18 cellular contexts compared by ENCODE assay signal in genomic region chr6:89058627-89059026, GRCh38. TPM values are rescaled to one million over a fixed set of nuclear protein-coding genes. Genes with fewer than 3 reads are reported as not detected.
DNase-seq lines count a peak whose midpoint lies in the region; ATAC-seq and TF ChIP-seq lines count a peak whose summit lies in the region.
"Had no signal": no experiment of that assay in that cellular context is flagged by ENCODE, and none has a peak within 500 bp of the region (broad histone marks: within the 10 kb centered on the region; RNA-seq: fewer than 3 reads in every experiment).

No MANE protein-coding gene starts in this region.

- no peaks in the 10 kb centered on the region for H3K79me1 ChIP-seq in IMR-90 (ENCODE audit: low read depth in 1 of 2, low read length in 2 of 2)

- CTCF ChIA-PET in IMR-90 (lab: Yijun Ruan, JAX), result no interaction called here
- CTCF ChIA-PET in PC-9 (lab: Charles Lee), result no interaction called here

- H4K5ac ChIP-seq in IMR-90 (ENCODE audit: low read depth, low read length), result no peak overlapping the region

- no peaks in the 10 kb centered on the region for H3K36me3 ChIP-seq in IMR-90 (ENCODE audit: control insufficient read depth, insufficient read depth, low read length)
- no peaks in the 10 kb centered on the region for H3K36me3 ChIP-seq in hepatocyte (replicated peaks; ENCODE audit: insufficient read depth, low read depth)
- H3K36me3 ChIP-seq in osteoblast (ENCODE audit: insufficient read depth, low read length), result no peaks in the 10 kb centered on the region
- no peaks in the 10 kb centered on the region for H3K36me3 ChIP-seq in PC-9 (ENCODE audit: low read depth)

- no TSS peak for BruUV-seq in IMR-90 (replicated peaks; lab: Mats Ljungman, UMichigan)
- BruUV-seq in PC-9 (replicated peaks; lab: Mats Ljungman, UMichigan), result no TSS peak

- no peak overlapping the region for H4K91ac ChIP-seq in IMR-90 (ENCODE audit: insufficient read depth, low read depth, low read length)

- POLR2A ChIA-PET in IMR-90 (lab: Charles Lee; ENCODE audit: unreplicated experiment), result interaction anchor here (0.5 to 1.0 kb wide), 2 partner anchors 22 to 23 kb away, joined by 3 to 20 read pairs; partner anchors contain the start of gene PNRC1
- POLR2A ChIA-PET in PC-9 (lab: Charles Lee; ENCODE audit: unreplicated experiment), result no interaction called here

- H3K9me2 ChIP-seq in hepatocyte (replicated peaks; ENCODE audit: insufficient read depth) (no peaks in the 10 kb centered on the region), PC-9 (ENCODE audit: insufficient read depth) (no peaks in the 10 kb centered on the region)

- H3F3A ChIP-seq in PC-9 (ENCODE audit: insufficient read depth, low read depth), result no peaks in the 10 kb centered on the region

- H2BK120ac ChIP-seq in IMR-90 (ENCODE audit: low read depth, low read length), result no peak overlapping the region

- no peak overlapping the region for H3K4me2 ChIP-seq in IMR-90 (ENCODE audit: low read depth, low read length)
- H3K4me2 ChIP-seq in hepatocyte, result no peak overlapping the region
- H3K4me2 ChIP-seq in osteoblast (ENCODE audit: insufficient read depth, low read length), result no peak overlapping the region
- H3K4me2 ChIP-seq in PC-9, result no peak overlapping the region

- H3K4me1 ChIP-seq in IMR-90 (ENCODE audit: control insufficient read depth, insufficient read depth, low read length) (no peaks in the 10 kb centered on the region), hepatocyte (ENCODE audit: insufficient read depth) (no peaks in the 10 kb centered on the region), osteoblast (ENCODE audit: insufficient read depth, low read length) (no peaks in the 10 kb centered on the region), PC-9 (replicated peaks; ENCODE audit: insufficient read depth) (no peaks in the 10 kb centered on the region)

- no peak overlapping the region for H4K8ac ChIP-seq in IMR-90 (ENCODE audit: low read depth in 2 of 2, low read length in 2 of 2)

- TF ChIP-seq POLR2A in IMR-90 (IDR thresholded peaks at IDR 0.05; ENCODE audit: low read depth, low read length), result no peak

- H3K18ac ChIP-seq in IMR-90 (ENCODE audit: low read depth, low read length), result no peak overlapping the region

- H2BK20ac ChIP-seq in IMR-90 (ENCODE audit: low read depth, low read length), result no peak overlapping the region

- DNase-seq in DMS 273 treated with DMSO at 0.1 percent for 48 hours (lab: John Stamatoyannopoulos, UW) (peak; percentile 29), IMR-90 (no peak), hepatocyte (ENCODE audit: low spot score) (no peak), osteoblast (ENCODE audit: insufficient read length, low spot score, missing footprints) (peak; percentile 21), NCI-H446 treated with DMSO at 0.1 percent for 48 hours (lab: John Stamatoyannopoulos, UW) (no peak), PC-9 (no peak), substantia nigra (lab: John Stamatoyannopoulos, UW) (no peak)
- DNase-seq: DMS153, H9, NCI-H1092, NCI-H146, NCI-H2081, NCI-H2171 treated with DMSO at 0.1 percent for 48 hours, NCI-H69 had no signal

- H3K27me3 ChIP-seq in IMR-90 (ENCODE audit: control insufficient read depth, insufficient read depth, low read length) (no peaks in the 10 kb centered on the region), hepatocyte (no peaks in the 10 kb centered on the region), osteoblast (ENCODE audit: insufficient read depth, low read length) (no peaks in the 10 kb centered on the region), PC-9 (ENCODE audit: insufficient read depth, low read depth) (no peaks in the 10 kb centered on the region)

- H2BK15ac ChIP-seq in IMR-90 (ENCODE audit: low read depth, low read length), result no peak overlapping the region

- no peak for TF ChIP-seq RAD21 in IMR-90 (IDR thresholded peaks at IDR 0.05; ENCODE audit: low read length)

- no peak overlapping the region for H3K4me3 ChIP-seq in IMR-90 (ENCODE audit: insufficient read depth, low read depth, low read length)
- H3K4me3 ChIP-seq in hepatocyte, result no peak overlapping the region
- H3K4me3 ChIP-seq in osteoblast (ENCODE audit: insufficient read depth, low read length), result no peak overlapping the region
- no peak overlapping the region for H3K4me3 ChIP-seq in PC-9

- ATAC-seq in IMR-90 (ENCODE audit: low read depth) (peak; percentile 61), HG03460 (IDR thresholded peaks at IDR 0.05; ENCODE audit: unreplicated experiment) (no peak)

- no peak overlapping the region for H3K14ac ChIP-seq in IMR-90 (replicated peaks; ENCODE audit: low read depth, low read length)

- H3K79me2 ChIP-seq in hepatocyte, result no peaks in the 10 kb centered on the region
- H3K79me2 ChIP-seq in osteoblast (ENCODE audit: insufficient read depth, low read length), result no peaks in the 10 kb centered on the region
- no peaks in the 10 kb centered on the region for H3K79me2 ChIP-seq in PC-9 (ENCODE audit: low read depth)

- intact Hi-C loops in IMR-90 (cut with micrococcal nuclease) (no loop called here), PC-9 (cut with micrococcal nuclease; ENCODE audit: unreplicated experiment) (no loop called here)

- H3K9me3 ChIP-seq in IMR-90 (ENCODE audit: control insufficient read depth, insufficient read depth, low read length) (no peaks in the 10 kb centered on the region), hepatocyte (ENCODE audit: low read depth) (no peaks in the 10 kb centered on the region), osteoblast (ENCODE audit: low read depth, low read length) (no peaks in the 10 kb centered on the region), PC-9 (ENCODE audit: insufficient read depth, low read depth) (no peaks in the 10 kb centered on the region)

- H3K27ac ChIP-seq in IMR-90 (ENCODE audit: insufficient read depth, low read length) (no peak overlapping the region), hepatocyte (no peak overlapping the region), osteoblast (ENCODE audit: low read depth, low read length) (no peak overlapping the region), PC-9 (no peak overlapping the region), substantia nigra (ENCODE audit: low read depth, low read length, poor library complexity, severe bottlenecking) (no peak overlapping the region)

- no peak overlapping the region for H3K9ac ChIP-seq in IMR-90 (ENCODE audit: low read depth, low read length)

- H3K23ac ChIP-seq in IMR-90 (ENCODE audit: low read depth, low read length), result no peak overlapping the region

- dilution Hi-C loops in IMR-90 (cut with HindIII; ENCODE audit: low sequenced_read_pairs, unreplicated experiment), result no loop called here

- H2AFZ ChIP-seq in IMR-90 (replicated peaks; ENCODE audit: low read length, poor library complexity) (no peak overlapping the region), hepatocyte (peak overlapping the region; percentile 45), osteoblast (ENCODE audit: low read length) (no peak overlapping the region), PC-9 (no peak overlapping the region)

- TF ChIP-seq CTCF in IMR-90 (conservative IDR thresholded peaks at IDR 0.05; ENCODE audit: low read depth, low read length) (no peak), hepatocyte (IDR thresholded peaks at IDR 0.05; ENCODE audit: poor library complexity) (no peak), osteoblast (IDR thresholded peaks at IDR 0.05; ENCODE audit: extremely low read depth, low read depth, low read length) (no peak), PC-9 (conservative IDR thresholded peaks at IDR 0.05) (no peak)

- H3K4ac ChIP-seq in IMR-90 (ENCODE audit: low read depth, low read length), result no peak overlapping the region

- H4K20me1 ChIP-seq in IMR-90 (ENCODE audit: insufficient read depth, low read length) (no peaks in the 10 kb centered on the region), hepatocyte (ENCODE audit: insufficient read depth, poor library complexity, severe bottlenecking) (no peaks in the 10 kb centered on the region), osteoblast (ENCODE audit: insufficient read depth, low read length) (no peaks in the 10 kb centered on the region), PC-9 (ENCODE audit: insufficient read depth) (no peaks in the 10 kb centered on the region)

- H2AK5ac ChIP-seq in IMR-90 (ENCODE audit: low read depth, low read length), result no peak overlapping the region

- 28% methylated on average over 2 of the region's 5 CpGs; no CpG with 5 or more reads in 1 of the 2 experiments for WGBS in IMR-90 (ENCODE audit: extremely low coverage in 2 of 2, insufficient read length in 1 of 2), 2 experiments
- WGBS in hepatocyte (ENCODE audit: low lambda C conversion rate, missing lambda C conversion rate), result 54% methylated on average over 5 of the region's 5 CpGs

- H2AK9ac ChIP-seq in IMR-90 (replicated peaks; ENCODE audit: low read depth, low read length, poor library complexity), result no peak overlapping the region

- in situ Hi-C loops in IMR-90 (cut with MboI; ENCODE audit: low sequenced_read_pairs), result no loop called here

- H2BK5ac ChIP-seq in IMR-90 (ENCODE audit: low read depth, low read length, poor library complexity, severe bottlenecking), result no peak overlapping the region

- H3K56ac ChIP-seq in IMR-90 (ENCODE audit: extremely low read depth, insufficient read depth, low read length), result no peak overlapping the region

- no peaks in the 10 kb centered on the region for H3K9me1 ChIP-seq in IMR-90 (ENCODE audit: insufficient read depth, low read length)

TF ChIP-seq in IMR-90, 13 proteins besides CTCF, POLR2A, EP300 and RAD21:
- no peak for TF ChIP-seq NFE2L2 (IDR thresholded peaks at IDR 0.05; ENCODE audit: low read depth, low read length)

RNA-seq across cellular contexts. Expression of gene PNRC1, which starts 21.9 kb away (rescaled TPM):
- total RNA-seq in IMR-90 (2012; rRNA removed) (6.5 and 18.3 TPM in 2 replicates), hepatocyte (159 and 181 TPM in 2 replicates), osteoblast (95.2 and 98.1 TPM in 2 replicates), PC-9 (2021) (58.3 and 66.9 TPM in 2 replicates)
- polyA plus RNA-seq in IMR-90 (2012; rRNA removed) (7.6 and 8.1 TPM in 2 replicates), hepatocyte (226 and 234 TPM in 2 replicates)
- polyA plus RNA-seq in IMR-90 (2012; cell fraction: cytosol; rRNA removed), result 4.4 and 6.0 TPM in 2 replicates
- polyA plus RNA-seq in IMR-90 (2012; cell fraction: nucleus; rRNA removed; ENCODE audit: low replicate concordance), result 4.8 and 12.4 TPM in 2 replicates

RNA-seq across cellular contexts. Expression of gene SRSF12, which starts 59.2 kb away (rescaled TPM):
- total RNA-seq in IMR-90 (2012; rRNA removed) (0.28 and 0.36 TPM in 2 replicates), hepatocyte (5.7 and 7.3 TPM in 2 replicates), osteoblast (under 0.01 and 0.29 TPM in 2 replicates), PC-9 (2021) (not detected in 2 replicates)
- polyA plus RNA-seq in IMR-90 (2012; rRNA removed) (0.13 and 0.21 TPM in 2 replicates), hepatocyte (5.6 and 7.6 TPM in 2 replicates)
- 0.06 and 0.08 TPM in 2 replicates for polyA plus RNA-seq in IMR-90 (2012; cell fraction: cytosol; rRNA removed)
- 0.30 TPM in 1 of 2 replicates, not detected in the other for polyA plus RNA-seq in IMR-90 (2012; cell fraction: nucleus; rRNA removed; ENCODE audit: low replicate concordance)
- total RNA-seq: HT-29; M059J; T-helper 1 cell treated with Interleukin-12 subunit alpha and Interleukin-12 subunit beta and Interleukin-4 antibody, amounts not matched to agents 30 ng/mL and 1 ng/mL, for 36 hours had no signal

Comparison
In these comparisons a context has a peak if more than half of its experiments do, and no peak if none do; other contexts are left out.
1. DNase-seq: peak in DMS 273 treated with DMSO at 0.1 percent for 48 hours (single experiment) and osteoblast (single experiment); none in IMR-90 (single experiment), hepatocyte (single experiment), NCI-H446 treated with DMSO at 0.1 percent for 48 hours (single experiment), PC-9 (0 of 2) and substantia nigra (0 of 49).